In the genomic region with DNA sequence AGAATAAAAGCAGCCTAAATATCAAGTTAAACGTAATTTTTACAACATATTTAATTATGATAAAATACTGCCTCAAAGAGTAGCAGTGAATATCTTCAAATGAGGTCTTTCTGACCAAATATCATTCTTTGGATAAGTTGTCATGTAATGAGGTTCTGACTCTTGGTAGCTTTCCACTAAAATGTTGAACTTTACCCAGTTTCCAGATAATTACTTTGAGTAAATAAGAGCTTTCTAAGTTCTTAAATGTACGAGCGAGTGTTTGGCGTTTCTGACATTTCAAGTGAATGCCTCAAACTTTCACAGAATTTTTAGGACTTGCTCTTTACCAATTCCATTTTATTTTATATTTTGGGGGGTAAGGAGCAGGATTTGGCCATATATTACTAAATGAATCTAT, we compare ENCODE assay signal across 34 cellular contexts.
"Had no signal": no experiment of that assay in that cellular context is flagged by ENCODE, and none has a peak within 500 bp of the region (broad histone marks: within the 10 kb centered on the region; RNA-seq: fewer than 3 reads in every experiment).

No MANE protein-coding gene starts in this region.

- DNase-seq: activated effector memory CD4-positive, alpha-beta T cell treated with anti-CD3 and anti-CD28 coated beads, Interleukin-2, amount 50 U/mL, for 16 hours; activated effector memory CD4-positive, alpha-beta T cell treated with Interleukin-2 at 50 U/mL for 16 hours; activated gamma-delta T cell; activated gamma-delta T cell treated with Interleukin-2 at 50 U/mL for 16 hours; activated naive CD4-positive, alpha-beta T cell; activated naive CD4-positive, alpha-beta T cell treated with anti-CD3 and anti-CD28 coated beads for 36 hours; activated naive CD4-positive, alpha-beta T cell treated with anti-CD3 and anti-CD28 coated beads, Interleukin-2, amount 10 ng/mL, durations not matched to agents 7 days and 5 days; activated naive CD4-positive, alpha-beta T cell treated with anti-CD3 and anti-CD28 coated beads, Interleukin-2, amount 50 U/mL, for 16 hours; activated naive CD4-positive, alpha-beta T cell treated with Interleukin-2 at 50 U/mL for 16 hours; activated naive CD8-positive, alpha-beta T cell treated with anti-CD3 and anti-CD28 coated beads for 36 hours; activated naive CD8-positive, alpha-beta T cell treated with anti-CD3 and anti-CD28 coated beads, Interleukin-2, amount 10 ng/mL, durations not matched to agents 7 days and 5 days; activated naive CD8-positive, alpha-beta T cell treated with anti-CD3 and anti-CD28 coated beads, Interleukin-2, amount 50 U/mL, for 24 hours; activated T-cell treated with anti-CD3 and anti-CD28 coated beads, Interleukin-2, amount 50 U/mL, for 1 hour; activated T-cell treated with anti-CD3 and anti-CD28 coated beads, Interleukin-2, amount 50 U/mL, for 24 hours; activated T-cell treated with anti-CD3 and anti-CD28 coated beads, Interleukin-2, amount 50 U/mL, for 4 hours; activated T-cell treated with anti-CD3 and anti-CD28 coated beads, Interleukin-2, amount 50 U/mL, for 48 hours; activated T-cell treated with anti-CD3 and anti-CD28 coated beads, Interleukin-2, amount 50 U/mL, for 72 hours; adrenal gland; amniotic stem cell; amygdala; anterior cingulate cortex; aorta; body of pancreas; brain microvascular endothelial cell; caudate nucleus; central memory CD4-positive, alpha-beta T cell; cerebellar nuclear complex had no signal

- H3K9me3 ChIP-seq: adrenal gland, ascending aorta, body of pancreas had no signal

- H3K36me3 ChIP-seq: adrenal gland, ascending aorta, brain microvascular endothelial cell, breast epithelium, cardiac muscle cell had no signal

- H3K4me1 ChIP-seq: adrenal gland, ascending aorta, body of pancreas, breast epithelium had no signal

- ATAC-seq: activated naive CD4-positive, alpha-beta T cell treated with anti-CD3 and anti-CD28 coated beads, Interleukin-2, amount 50 U/mL, for 72 hours; activated naive CD8-positive, alpha-beta T cell treated with anti-CD3 and anti-CD28 coated beads, Interleukin-2, amount 50 U/mL, for 24 hours; activated T-cell treated with anti-CD3 and anti-CD28 coated beads, Interleukin-2, amount 50 U/mL, for 4 hours; activated T-cell treated with anti-CD3 and anti-CD28 coated beads, Interleukin-2, amount 50 U/mL, for 72 hours; activated T-helper 17 cell treated with anti-CD3 and anti-CD28 coated beads, Interleukin-2, amount 50 U/mL, for 72 hours; body of pancreas had no signal

- FAIRE-seq: astrocyte, bronchial epithelial cell had no signal

- H3K4me3 ChIP-seq: adrenal gland, ascending aorta, body of pancreas, breast epithelium, cardiac muscle cell had no signal

- H3K27me3 ChIP-seq: adrenal gland, ascending aorta, body of pancreas, brain microvascular endothelial cell, breast epithelium, cardiac muscle cell had no signal

- H3K27ac ChIP-seq: adrenal gland, ascending aorta, body of pancreas, brain microvascular endothelial cell, breast epithelium, cardiac muscle cell had no signal
